In genomic region chr4:2928242-2929155, GRCh38 we compare ENCODE assay signal across 14 cellular contexts. TPM values are rescaled to one million over a fixed set of nuclear protein-coding genes. Genes with fewer than 3 reads are reported as not detected.
A peak's percentile ranks its signal among the peaks of the same experiment; 100 is the strongest.
DNase-seq lines count a peak whose midpoint lies in the region; ATAC-seq and TF ChIP-seq lines count a peak whose summit lies in the region.
"Had no signal": no experiment of that assay in that cellular context is flagged by ENCODE, and none has a peak within 500 bp of the region (broad histone marks: within the 10 kb centered on the region; RNA-seq: fewer than 3 reads in every experiment).

No MANE protein-coding gene starts in this region.

- TF ChIP-seq CTCF in lower lobe of right lung (IDR thresholded peaks at IDR 0.05) = no peak
- no peak for TF ChIP-seq CTCF in tibial artery (IDR thresholded peaks at IDR 0.05)

- H3K27ac ChIP-seq in lower lobe of right lung (peak overlapping the region; percentile 58), tibial artery (no peak overlapping the region)
- H3K27ac ChIP-seq: cardiac muscle cell, HL-60 had no signal

- H3K9me3 Mint-ChIP-seq in activated naive CD4-positive, alpha-beta T cell treated with anti-CD3 and anti-CD28 coated beads, Interleukin-2, amount 50 U/mL, for 72 hours = no peaks in the 10 kb centered on the region
- no peaks in the 10 kb centered on the region for H3K9me3 Mint-ChIP-seq in activated naive CD4-positive, alpha-beta T cell treated with anti-CD3 and anti-CD28 coated beads, Interleukin-2, amount 10 ng/mL, durations not matched to agents 7 days and 5 days
- no peaks in the 10 kb centered on the region for H3K9me3 Mint-ChIP-seq in activated CD8-positive, alpha-beta memory T cell treated with anti-CD3 and anti-CD28 coated beads, Interleukin-2, amount 10 ng/mL, durations not matched to agents 7 days and 5 days (ENCODE audit: low read depth)

- intact Hi-C loops in lower lobe of right lung (cut with DNase I) = no loop called here
- intact Hi-C loops in tibial artery (cut with DNase I; ENCODE audit: low total_unique reads) = no loop called here

- DNase-seq in activated naive CD4-positive, alpha-beta T cell treated with anti-CD3 and anti-CD28 coated beads, Interleukin-2, amount 50 U/mL, for 72 hours (ENCODE audit: low spot score in 2 of 2) = peak in 1 of 2 donors; percentile 52
- DNase-seq in activated naive CD4-positive, alpha-beta T cell treated with anti-CD3 and anti-CD28 coated beads, Interleukin-2, amount 10 ng/mL, durations not matched to agents 7 days and 5 days = no peak
- DNase-seq in activated CD8-positive, alpha-beta memory T cell treated with anti-CD3 and anti-CD28 coated beads, Interleukin-2, amount 10 ng/mL, durations not matched to agents 7 days and 5 days = no peak
- peak; percentile 49 for DNase-seq in lower lobe of right lung
- peak; percentile 16 to 53 for DNase-seq in tibial artery
- DNase-seq in NCI-H526 (lab: John Stamatoyannopoulos, UW) = no peak
- no peak for DNase-seq in SIG-M5 (lab: John Stamatoyannopoulos, UW)
- no peak for DNase-seq in 8988T
- DNase-seq: NCI-H1048; NCI-H524 treated with DMSO at 0.1 percent for 48 hours; occipital lobe; stimulated activated CD4-positive, alpha-beta T cell treated with anti-CD3 and anti-CD28 coated beads, Interleukin-1b, Interleukin-23, amount 100 ng/mL, for 48 hours had no signal

- no peak for ATAC-seq in activated naive CD4-positive, alpha-beta T cell treated with anti-CD3 and anti-CD28 coated beads, Interleukin-2, amount 50 U/mL, for 72 hours
- ATAC-seq in activated CD8-positive, alpha-beta memory T cell treated with anti-CD3 and anti-CD28 coated beads, Interleukin-2, amount 10 ng/mL, durations not matched to agents 7 days and 5 days = no peak
- peak in 1 of 2 donors; percentile 0 for ATAC-seq in lower lobe of right lung

- no peaks in the 10 kb centered on the region for H3K9me3 ChIP-seq in lower lobe of right lung
- H3K9me3 ChIP-seq in tibial artery = no peaks in the 10 kb centered on the region

- H3K36me3 ChIP-seq in lower lobe of right lung (peaks cover 79% of the 10 kb centered on the region), tibial artery (peaks cover 24 to 94% (median 74%) of the 10 kb centered on the region in 3 donors)

- H3K27ac Mint-ChIP-seq in activated naive CD4-positive, alpha-beta T cell treated with anti-CD3 and anti-CD28 coated beads, Interleukin-2, amount 50 U/mL, for 72 hours = peak overlapping the region; percentile 84 to 92
- no peak overlapping the region for H3K27ac Mint-ChIP-seq in activated naive CD4-positive, alpha-beta T cell treated with anti-CD3 and anti-CD28 coated beads, Interleukin-2, amount 10 ng/mL, durations not matched to agents 7 days and 5 days
- peak overlapping the region; percentile 58 for H3K27ac Mint-ChIP-seq in activated CD8-positive, alpha-beta memory T cell treated with anti-CD3 and anti-CD28 coated beads, Interleukin-2, amount 10 ng/mL, durations not matched to agents 7 days and 5 days

- H3K36me3 Mint-ChIP-seq in activated naive CD4-positive, alpha-beta T cell treated with anti-CD3 and anti-CD28 coated beads, Interleukin-2, amount 50 U/mL, for 72 hours = peaks cover 11 to 12% of the 10 kb centered on the region in 2 donors
- peaks cover 49% of the 10 kb centered on the region for H3K36me3 Mint-ChIP-seq in activated naive CD4-positive, alpha-beta T cell treated with anti-CD3 and anti-CD28 coated beads, Interleukin-2, amount 10 ng/mL, durations not matched to agents 7 days and 5 days
- peaks cover 38% of the 10 kb centered on the region for H3K36me3 Mint-ChIP-seq in activated CD8-positive, alpha-beta memory T cell treated with anti-CD3 and anti-CD28 coated beads, Interleukin-2, amount 10 ng/mL, durations not matched to agents 7 days and 5 days

- CTCF ChIA-PET in activated naive CD4-positive, alpha-beta T cell treated with anti-CD3 and anti-CD28 coated beads, Interleukin-2, amount 10 ng/mL, durations not matched to agents 7 days and 5 days (lab: Charles Lee) = interaction anchor here (1.2 to 1.4 kb wide), 2 partner anchors 26 kb away, joined by 3 read pairs; no protein-coding TSS in a partner anchor
- CTCF ChIA-PET in activated CD8-positive, alpha-beta memory T cell treated with anti-CD3 and anti-CD28 coated beads, Interleukin-2, amount 10 ng/mL, durations not matched to agents 7 days and 5 days (lab: Charles Lee) = interaction anchor here (1.5 kb wide), 1 partner anchor 164 kb away, joined by 4 read pairs; no protein-coding TSS in a partner anchor

- peaks cover 52% of the 10 kb centered on the region for H3K4me1 ChIP-seq in lower lobe of right lung
- peaks cover 0 to 22% (median 4%) of the 10 kb centered on the region in 4 donors for H3K4me1 ChIP-seq in tibial artery

- H3K27me3 Mint-ChIP-seq in activated naive CD4-positive, alpha-beta T cell treated with anti-CD3 and anti-CD28 coated beads, Interleukin-2, amount 10 ng/mL, durations not matched to agents 7 days and 5 days = no peaks in the 10 kb centered on the region
- no peaks in the 10 kb centered on the region for H3K27me3 Mint-ChIP-seq in activated CD8-positive, alpha-beta memory T cell treated with anti-CD3 and anti-CD28 coated beads, Interleukin-2, amount 10 ng/mL, durations not matched to agents 7 days and 5 days

- H3K4me1 Mint-ChIP-seq in activated naive CD4-positive, alpha-beta T cell treated with anti-CD3 and anti-CD28 coated beads, Interleukin-2, amount 10 ng/mL, durations not matched to agents 7 days and 5 days = peaks cover 30% of the 10 kb centered on the region
- H3K4me1 Mint-ChIP-seq in activated CD8-positive, alpha-beta memory T cell treated with anti-CD3 and anti-CD28 coated beads, Interleukin-2, amount 10 ng/mL, durations not matched to agents 7 days and 5 days = peaks cover 32% of the 10 kb centered on the region

- H3K4me3 ChIP-seq in lower lobe of right lung = no peak overlapping the region
- no peak overlapping the region for H3K4me3 ChIP-seq in tibial artery
- H3K4me3 ChIP-seq: cardiac muscle cell had no signal

- no peak overlapping the region for H3K4me3 Mint-ChIP-seq in activated naive CD4-positive, alpha-beta T cell treated with anti-CD3 and anti-CD28 coated beads, Interleukin-2, amount 10 ng/mL, durations not matched to agents 7 days and 5 days
- H3K4me3 Mint-ChIP-seq in activated CD8-positive, alpha-beta memory T cell treated with anti-CD3 and anti-CD28 coated beads, Interleukin-2, amount 10 ng/mL, durations not matched to agents 7 days and 5 days = no peak overlapping the region

- H3K27me3 ChIP-seq in lower lobe of right lung (ENCODE audit: low read depth) (no peaks in the 10 kb centered on the region), tibial artery (no peaks in the 10 kb centered on the region)
- H3K27me3 ChIP-seq: cardiac muscle cell had no signal

RNA-seq across cellular contexts. Expression of gene NOP14, which starts 34.7 kb away (rescaled TPM):
- total RNA-seq in activated naive CD4-positive, alpha-beta T cell treated with anti-CD3 and anti-CD28 coated beads, Interleukin-2, amount 50 U/mL, for 72 hours = 10 to 100 TPM; 62.9 to 77.1 TPM
- total RNA-seq in activated CD8-positive, alpha-beta memory T cell treated with anti-CD3 and anti-CD28 coated beads, Interleukin-2, amount 10 ng/mL, durations not matched to agents 7 days and 5 days = 10 to 100 TPM; 47.9 to 81.0 TPM
- total RNA-seq in lower lobe of right lung = 20.7 TPM

RNA-seq across cellular contexts. Expression of gene GRK4, which starts 34.9 kb away (rescaled TPM):
- 1 to 10 TPM; 2.9 to 7.2 TPM for total RNA-seq in activated naive CD4-positive, alpha-beta T cell treated with anti-CD3 and anti-CD28 coated beads, Interleukin-2, amount 50 U/mL, for 72 hours
- 1 to 10 TPM; 3.0 to 4.4 TPM for total RNA-seq in activated CD8-positive, alpha-beta memory T cell treated with anti-CD3 and anti-CD28 coated beads, Interleukin-2, amount 10 ng/mL, durations not matched to agents 7 days and 5 days
- 7.1 TPM for total RNA-seq in lower lobe of right lung

Comparison
In these comparisons a context has a peak if more than half of its experiments do, and no peak if none do; other contexts are left out.
1. DNase-seq: peak in lower lobe of right lung (single experiment) and tibial artery (2 of 2); none in activated naive CD4-positive, alpha-beta T cell treated with anti-CD3 and anti-CD28 coated beads, Interleukin-2, amount 10 ng/mL, durations not matched to agents 7 days and 5 days (single experiment), activated CD8-positive, alpha-beta memory T cell treated with anti-CD3 and anti-CD28 coated beads, Interleukin-2, amount 10 ng/mL, durations not matched to agents 7 days and 5 days (single experiment), NCI-H526 (0 of 2), SIG-M5 (single experiment) and 8988T (single experiment).